In genomic region chr5:160249570-160249969, GRCh38 we compare ENCODE assay signal across 19 cellular contexts. TPM values are rescaled to one million over a fixed set of nuclear protein-coding genes. Genes with fewer than 3 reads are reported as not detected.
"Had no signal": no experiment of that assay in that cellular context is flagged by ENCODE, and none has a peak within 500 bp of the region (broad histone marks: within the 10 kb centered on the region; RNA-seq: fewer than 3 reads in every experiment).

No MANE protein-coding gene starts in this region.

RNA-seq across cellular contexts. Expression of gene FABP6, which starts 20.3 kb away (rescaled TPM):
- total RNA-seq: activated naive CD4-positive, alpha-beta T cell treated with anti-CD3 and anti-CD28 coated beads for 36 hours; activated naive CD4-positive, alpha-beta T cell treated with anti-CD3 and anti-CD28 coated beads, Interleukin-2, amount 50 U/mL, for 72 hours; activated naive CD8-positive, alpha-beta T cell treated with anti-CD3 and anti-CD28 coated beads for 36 hours; activated naive CD8-positive, alpha-beta T cell treated with anti-CD3 and anti-CD28 coated beads, Interleukin-2, amount 10 ng/mL, durations not matched to agents 7 days and 5 days; activated T-cell treated with anti-CD3 and anti-CD28 coated beads, Interleukin-2, amount 50 U/mL, for 4 hours; activated T-cell treated with anti-CD3 and anti-CD28 coated beads, Interleukin-2, amount 50 U/mL, for 72 hours; activated T-helper 1 cell treated with anti-CD3 and anti-CD28 coated beads, Interleukin-12 subunit alpha, Interleukin-12 subunit beta, Interleukin-2, Interleukin-4 antibody, amounts not matched to agents 30 ng/mL and 10 ng/mL and 1 ng/mL, durations not matched to agents 14 hours and 24 hours and 36 hours; activated T-helper 2 cell treated with anti-CD3 and anti-CD28 coated beads, Interferon-gamma antibody, Interleukin-2, Interleukin-4, amounts not matched to agents 10 μg/mL and 5 μg/mL and 100 μg/mL, durations not matched to agents 14 hours and 24 hours and 36 hours; aorta; ascending aorta; astrocyte; body of pancreas; breast epithelium; bronchial epithelial cell; cardiac muscle cell; cardiac septum; cerebellum; chondrocyte had no signal
- polyA plus RNA-seq: adipose tissue, aorta had no signal
